In the genomic region with DNA sequence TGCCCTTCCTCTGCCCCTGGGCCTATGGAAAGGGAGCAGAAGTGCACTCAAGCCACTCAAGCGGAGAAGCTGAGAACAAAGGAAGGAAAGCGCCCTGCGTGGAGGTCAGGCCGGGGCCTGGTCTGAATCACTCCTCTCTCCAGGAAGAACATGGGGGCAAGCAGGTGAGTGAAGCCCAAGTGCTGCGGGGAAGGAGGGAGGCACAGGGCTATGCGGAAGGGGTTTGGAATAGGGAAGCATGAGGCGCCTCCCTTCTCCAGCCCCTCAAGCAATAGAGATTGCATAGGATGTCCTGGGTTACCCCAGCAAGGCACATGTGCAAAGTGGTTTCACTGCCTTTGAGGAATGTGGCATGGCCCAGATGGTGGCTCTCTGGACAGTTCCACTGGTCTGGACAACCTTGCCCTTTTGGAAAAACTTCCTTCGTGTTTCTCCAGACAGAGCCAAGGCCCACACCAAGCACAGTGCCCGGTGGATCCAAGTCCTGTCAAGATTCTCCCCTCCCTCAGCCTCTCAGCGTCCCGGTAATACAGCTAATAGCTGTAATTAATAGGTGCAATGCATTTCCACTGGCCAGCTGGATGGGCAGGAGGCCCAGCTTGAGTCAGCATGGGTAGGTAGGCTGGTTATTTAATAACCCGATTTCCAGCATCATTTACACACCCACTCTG, we compare ENCODE assay signal across 1 cellular context.
TF ChIP-seq lines count a peak whose summit lies in the region.

No MANE protein-coding gene starts in this region.

TF ChIP-seq in HepG2, 621 proteins besides CTCF, POLR2A, EP300 and RAD21:
- TF ChIP-seq POLR2G (IDR thresholded peaks at IDR 0.05; ENCODE audit: low read depth, low read length) (peak; percentile 5), MYC (CRISPR knock-in tag; IDR thresholded peaks at IDR 0.05; ENCODE audit: borderline replicate concordance) (0 out of 2 replicates have a peak, but pooled peaks have one; percentile 15), NFKB2 (CRISPR knock-in tag; IDR thresholded peaks at IDR 0.05; ENCODE audit: borderline replicate concordance) (no peak), RXRA (CRISPR knock-in tag; IDR thresholded peaks at IDR 0.05) (peak; percentile 23; the same call in 1 of the 2 replicates), ZFX (CRISPR knock-in tag; IDR thresholded peaks at IDR 0.05; ENCODE audit: low read depth) (peak; percentile 16; the same call in 1 of the 2 replicates), SNAI1 (CRISPR knock-in tag; IDR thresholded peaks at IDR 0.05; ENCODE audit: borderline replicate concordance) (no peak)
- TF ChIP-seq, protein P1, sequence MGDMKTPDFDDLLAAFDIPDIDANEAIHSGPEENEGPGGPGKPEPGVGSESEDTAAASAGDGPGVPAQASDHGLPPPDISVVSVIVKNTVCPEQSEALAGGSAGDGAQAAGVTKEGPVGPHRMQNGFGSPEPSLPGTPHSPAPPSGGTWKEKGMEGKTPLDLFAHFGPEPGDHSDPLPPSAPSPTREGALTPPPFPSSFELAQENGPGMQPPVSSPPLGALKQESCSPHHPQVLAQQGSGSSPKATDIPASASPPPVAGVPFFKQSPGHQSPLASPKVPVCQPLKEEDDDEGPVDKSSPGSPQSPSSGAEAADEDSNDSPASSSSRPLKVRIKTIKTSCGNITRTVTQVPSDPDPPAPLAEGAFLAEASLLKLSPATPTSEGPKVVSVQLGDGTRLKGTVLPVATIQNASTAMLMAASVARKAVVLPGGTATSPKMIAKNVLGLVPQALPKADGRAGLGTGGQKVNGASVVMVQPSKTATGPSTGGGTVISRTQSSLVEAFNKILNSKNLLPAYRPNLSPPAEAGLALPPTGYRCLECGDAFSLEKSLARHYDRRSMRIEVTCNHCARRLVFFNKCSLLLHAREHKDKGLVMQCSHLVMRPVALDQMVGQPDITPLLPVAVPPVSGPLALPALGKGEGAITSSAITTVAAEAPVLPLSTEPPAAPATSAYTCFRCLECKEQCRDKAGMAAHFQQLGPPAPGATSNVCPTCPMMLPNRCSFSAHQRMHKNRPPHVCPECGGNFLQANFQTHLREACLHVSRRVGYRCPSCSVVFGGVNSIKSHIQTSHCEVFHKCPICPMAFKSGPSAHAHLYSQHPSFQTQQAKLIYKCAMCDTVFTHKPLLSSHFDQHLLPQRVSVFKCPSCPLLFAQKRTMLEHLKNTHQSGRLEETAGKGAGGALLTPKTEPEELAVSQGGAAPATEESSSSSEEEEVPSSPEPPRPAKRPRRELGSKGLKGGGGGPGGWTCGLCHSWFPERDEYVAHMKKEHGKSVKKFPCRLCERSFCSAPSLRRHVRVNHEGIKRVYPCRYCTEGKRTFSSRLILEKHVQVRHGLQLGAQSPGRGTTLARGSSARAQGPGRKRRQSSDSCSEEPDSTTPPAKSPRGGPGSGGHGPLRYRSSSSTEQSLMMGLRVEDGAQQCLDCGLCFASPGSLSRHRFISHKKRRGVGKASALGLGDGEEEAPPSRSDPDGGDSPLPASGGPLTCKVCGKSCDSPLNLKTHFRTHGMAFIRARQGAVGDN (CRISPR knock-in tag; IDR thresholded peaks at IDR 0.05) = 0 out of 2 replicates have a peak, but pooled peaks have one; percentile 16
